ENCODE assay signal across 12 cellular contexts in genomic region chr2:120661551-120661950, GRCh38.
DNase-seq lines count a peak whose midpoint lies in the region; ATAC-seq and TF ChIP-seq lines count a peak whose summit lies in the region.
"Had no signal": no experiment of that assay in that cellular context is flagged by ENCODE, and none has a peak within 500 bp of the region (broad histone marks: within the 10 kb centered on the region; RNA-seq: fewer than 3 reads in every experiment).

No MANE protein-coding gene starts in this region.

- peaks cover 15% of the 10 kb centered on the region for H3K9me3 Mint-ChIP-seq in neural crest cell

- no peak overlapping the region for H3K27ac ChIP-seq in SJCRH30

- H3K9me3 ChIP-seq in BE2C (no peaks in the 10 kb centered on the region), SJCRH30 (replicated peaks) (peaks cover 2% of the 10 kb centered on the region; the same call in 1 of the 2 replicates)

- peaks cover 11% of the 10 kb centered on the region for H3K36me3 Mint-ChIP-seq in neural crest cell (ENCODE audit: low read depth)

- DNase-seq in BE2C: peak; percentile 43
- peak; percentile 15 for DNase-seq in NCI-H82 treated with DMSO at 0.1 percent for 48 hours (lab: John Stamatoyannopoulos, UW; ENCODE audit: unreplicated experiment)
- peak; percentile 72 for DNase-seq in cardiac septum (ENCODE audit: low spot score)
- peak; percentile 67 for DNase-seq in neural crest cell (ENCODE audit: low read depth, low spot score)
- DNase-seq in stimulated activated CD4-positive, alpha-beta T cell treated with anti-CD3 and anti-CD28 coated beads, Interleukin-12 subunit alpha, Interleukin-12 subunit beta, amount 100 ng/mL, for 4 hours: no peak
- DNase-seq in effector CD4-positive, alpha-beta T cell: no peak
- no peak for DNase-seq in SJCRH30
- DNase-seq: activated CD4-positive, CD25-positive, alpha-beta regulatory T cell; activated effector memory CD4-positive, alpha-beta T cell treated with anti-CD3 and anti-CD28 coated beads, Interleukin-2, amount 50 U/mL, for 16 hours; dermis blood vessel endothelial cell; NCI-H1436 had no signal

- no peak for ATAC-seq in GM18520 (IDR thresholded peaks at IDR 0.05; ENCODE audit: unreplicated experiment)

- intact Hi-C loops in cardiac septum (cut with DNase I): no loop called here

- TF ChIP-seq CTCF in BE2C (IDR thresholded peaks at IDR 0.05; ENCODE audit: low read depth, low read length) (no peak), neural crest cell (conservative IDR thresholded peaks at IDR 0.05) (no peak)

- no peak overlapping the region for H3K27ac Mint-ChIP-seq in neural crest cell (ENCODE audit: unreplicated experiment)

- H3K4me1 ChIP-seq in BE2C (no peaks in the 10 kb centered on the region), SJCRH30 (no peaks in the 10 kb centered on the region)

- H3K36me3 ChIP-seq in BE2C: no peaks in the 10 kb centered on the region
- H3K36me3 ChIP-seq in SJCRH30: no peaks in the 10 kb centered on the region

- H3K4me1 Mint-ChIP-seq in neural crest cell: peaks cover 17% of the 10 kb centered on the region

- H3K4me3 ChIP-seq in BE2C (ENCODE audit: low read depth, low read length) (no peak overlapping the region), SJCRH30 (no peak overlapping the region)

- peak overlapping the region; percentile 35 for H3K4me3 Mint-ChIP-seq in neural crest cell

- H3K27me3 Mint-ChIP-seq in neural crest cell (ENCODE audit: low read depth): peaks cover 11% of the 10 kb centered on the region

- H3K27me3 ChIP-seq in BE2C (no peaks in the 10 kb centered on the region), SJCRH30 (no peaks in the 10 kb centered on the region)

Comparison
In these comparisons a context has a peak if more than half of its experiments do, and no peak if none do; other contexts are left out.
1. DNase-seq: peak in BE2C (single experiment), NCI-H82 treated with DMSO at 0.1 percent for 48 hours (single experiment), cardiac septum (single experiment) and neural crest cell (single experiment); none in stimulated activated CD4-positive, alpha-beta T cell treated with anti-CD3 and anti-CD28 coated beads, Interleukin-12 subunit alpha, Interleukin-12 subunit beta, amount 100 ng/mL, for 4 hours (single experiment), effector CD4-positive, alpha-beta T cell (single experiment) and SJCRH30 (0 of 2).